1 cellular context compared by ENCODE assay signal in the genomic region with DNA sequence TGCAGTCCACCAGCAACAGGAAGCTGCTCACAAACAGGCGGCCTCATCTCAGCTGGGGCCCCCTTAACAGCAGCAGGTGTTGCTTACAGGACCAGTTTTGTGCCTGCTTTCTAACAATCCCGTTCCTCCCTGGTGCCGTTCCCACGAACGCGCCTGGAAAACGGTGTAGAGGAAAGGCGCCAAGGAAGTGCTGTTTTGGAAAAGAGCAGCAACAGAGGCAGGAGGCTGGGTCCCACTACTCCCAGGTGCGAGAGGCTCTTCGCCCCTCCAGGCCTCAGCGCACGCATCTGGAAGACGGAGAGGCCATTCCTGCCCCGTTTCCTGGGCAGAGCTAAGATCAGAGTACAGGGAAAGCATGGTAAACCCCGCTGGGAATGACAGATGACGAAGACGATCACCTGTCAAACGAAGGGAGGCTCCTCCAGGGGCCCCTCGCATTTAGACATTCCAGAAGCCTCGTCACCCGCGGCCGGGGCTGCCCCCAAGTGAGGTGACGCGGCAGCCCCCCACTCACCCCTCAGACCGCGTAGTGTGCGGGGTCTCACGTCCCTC.
A peak's percentile ranks its signal among the peaks of the same experiment; 100 is the strongest.
TF ChIP-seq lines count a peak whose summit lies in the region.

No MANE protein-coding gene starts in this region.

TF ChIP-seq in SK-N-SH, 30 proteins besides CTCF, POLR2A, EP300 and RAD21 (continued from another document):
- no peak for TF ChIP-seq EZH2phosphoT487 (IDR thresholded peaks at IDR 0.05; ENCODE audit: borderline replicate concordance, low read depth)
- no peak for TF ChIP-seq YY1 (IDR thresholded peaks at IDR 0.05; ENCODE audit: low read depth)
- TF ChIP-seq MEF2A (IDR thresholded peaks at IDR 0.05; ENCODE audit: borderline replicate concordance, low read depth), result no peak
- TF ChIP-seq FOSL2 (IDR thresholded peaks at IDR 0.05; ENCODE audit: borderline replicate concordance, low read depth), result no peak
- no peak for TF ChIP-seq FOXJ3 (CRISPR knock-in tag; IDR thresholded peaks at IDR 0.05)
- TF ChIP-seq SIN3A (IDR thresholded peaks at IDR 0.05; ENCODE audit: borderline replicate concordance, low read depth, low read length), result 0 out of 2 replicates have a peak, but pooled peaks have one; percentile 67
- no peak for TF ChIP-seq CHD2 (IDR thresholded peaks at IDR 0.05; ENCODE audit: low read length, partially characterized antibody)
- TF ChIP-seq NRF1 (IDR thresholded peaks at IDR 0.05; ENCODE audit: low read depth, low read length), result no peak
TF ChIP-seq in SK-N-SH: peak in this region for 4.
